In the genomic region with DNA sequence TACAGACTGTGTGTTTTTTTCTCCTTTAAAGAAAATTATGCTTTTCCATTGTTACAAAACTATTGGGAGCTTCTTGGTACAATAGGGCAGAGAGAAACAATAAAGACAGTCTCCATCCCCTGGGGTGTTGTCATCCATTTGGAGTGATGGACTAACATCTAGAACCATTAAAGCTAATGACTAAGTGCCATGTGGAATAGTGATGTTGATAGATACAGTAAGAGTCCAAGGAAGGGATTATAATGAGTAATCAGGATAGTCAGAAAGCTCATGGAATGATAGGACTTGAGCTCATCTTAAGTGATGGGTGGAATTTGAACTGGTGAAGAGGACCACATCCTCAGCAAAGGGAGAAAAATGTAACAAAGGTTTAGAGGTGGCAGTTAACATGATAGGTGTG, we compare ENCODE assay signal across 20 cellular contexts.
"Had no signal": no experiment of that assay in that cellular context is flagged by ENCODE, and none has a peak within 500 bp of the region (broad histone marks: within the 10 kb centered on the region; RNA-seq: fewer than 3 reads in every experiment).

No MANE protein-coding gene starts in this region.

- ATAC-seq: activated CD4-positive, alpha-beta T cell treated with anti-CD3 and anti-CD28 coated beads for 36 hours; left lung; naive thymus-derived CD4-positive, alpha-beta T cell; right cardiac atrium; stimulated activated naive CD8-positive, alpha-beta T cell treated with anti-CD3 and anti-CD28 coated beads, Interleukin-15, Interleukin-2, amounts not matched to agents 100 U/mL and 50 U/mL, for 24 hours; upper lobe of right lung had no signal

- H3K27me3 ChIP-seq: breast epithelium, esophagus squamous epithelium, left lung, upper lobe of right lung had no signal

- DNase-seq: activated B cell treated with CpG ODN at 0.5 μM for 24 hours; activated CD4-positive, alpha-beta T cell treated with anti-CD3 and anti-CD28 coated beads for 36 hours; activated CD4-positive, alpha-beta T cell treated with anti-CD3 and anti-CD28 coated beads, Interleukin-2, amount 50 U/mL, for 48 hours; activated naive CD4-positive, alpha-beta T cell treated with Interleukin-2 at 50 U/mL for 16 hours; activated naive CD8-positive, alpha-beta T cell treated with anti-CD3 and anti-CD28 coated beads for 36 hours; activated T-cell treated with anti-CD3 and anti-CD28 coated beads, Interleukin-2, amount 50 U/mL, for 48 hours; amniotic stem cell; esophagus squamous epithelium; kidney; left lung; naive thymus-derived CD4-positive, alpha-beta T cell; right cardiac atrium; stimulated activated CD4-positive, alpha-beta T cell treated with anti-CD3 and anti-CD28 coated beads, Interleukin-12 subunit alpha, Interleukin-12 subunit beta, amount 100 ng/mL, for 4 hours; stimulated activated CD4-positive, alpha-beta T cell treated with anti-CD3 and anti-CD28 coated beads, Interleukin-4, amount 100 ng/mL, for 4 hours; stimulated activated naive CD8-positive, alpha-beta T cell treated with anti-CD3 and anti-CD28 coated beads, Interleukin-15, Interleukin-2, amounts not matched to agents 100 U/mL and 50 U/mL, for 24 hours; T1000; upper lobe of right lung had no signal

- H3K36me3 ChIP-seq: breast epithelium, left lung, upper lobe of right lung had no signal

- H3K4me1 ChIP-seq: breast epithelium, esophagus squamous epithelium, left lung, upper lobe of right lung had no signal

- H3K4me3 ChIP-seq: breast epithelium, coronary artery, esophagus squamous epithelium, left lung, lung, upper lobe of right lung had no signal

- H3K9me3 ChIP-seq: breast epithelium, esophagus squamous epithelium, left lung, upper lobe of right lung had no signal

- H3K27ac ChIP-seq: breast epithelium, coronary artery, esophagus squamous epithelium, left lung, upper lobe of right lung had no signal
